In the genomic region with DNA sequence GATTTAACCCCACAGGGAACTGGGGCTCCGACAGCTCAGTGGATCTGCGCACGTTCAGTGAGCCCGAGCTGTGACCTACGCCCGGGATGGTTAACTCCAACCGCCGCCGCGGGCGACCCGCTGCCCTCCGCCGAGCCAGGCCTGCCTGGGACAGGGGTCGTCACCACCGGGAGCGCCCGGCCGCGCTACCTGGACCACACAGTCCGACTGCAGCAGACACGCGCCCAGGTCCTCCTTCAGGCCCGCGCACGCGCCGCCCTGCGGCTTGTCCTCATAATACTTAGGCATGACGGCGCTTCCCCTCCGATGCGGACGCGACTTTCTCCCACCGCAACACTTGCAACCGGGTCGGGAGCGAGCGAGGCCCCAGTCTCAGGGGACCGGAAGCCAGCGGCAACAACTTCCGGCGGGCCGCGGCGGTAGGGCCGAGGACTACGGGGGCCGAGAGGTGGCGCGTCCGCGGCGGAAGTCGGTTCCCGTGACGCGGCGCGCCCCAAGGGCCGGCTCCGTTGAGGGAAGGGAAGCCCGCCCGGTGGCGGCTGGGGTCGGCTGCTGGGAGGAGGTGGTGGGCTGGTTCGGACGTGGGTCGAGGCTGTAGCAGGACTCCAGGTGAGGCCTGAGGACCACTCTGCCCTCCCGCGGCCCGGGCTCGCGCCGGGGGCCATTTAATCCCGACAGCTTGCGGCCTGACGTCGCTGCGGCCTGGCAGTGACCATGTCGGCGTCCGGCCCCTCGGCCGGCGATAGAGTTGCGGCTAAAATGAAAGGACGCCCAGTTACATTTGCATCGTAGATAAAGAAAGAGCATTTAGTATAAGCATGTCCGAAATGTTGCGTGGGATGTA, we compare ENCODE assay signal across 8 cellular contexts. TPM values are rescaled to one million over a fixed set of nuclear protein-coding genes. Genes with fewer than 3 reads are reported as not detected.
DNase-seq lines count a peak whose midpoint lies in the region; ATAC-seq, FAIRE-seq and TF ChIP-seq lines count a peak whose summit lies in the region.

A gene with protein sequence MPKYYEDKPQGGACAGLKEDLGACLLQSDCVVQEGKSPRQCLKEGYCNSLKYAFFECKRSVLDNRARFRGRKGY (minus strand): TSS at position 395 of the 844 bp plus-strand sequence. CDS start 107 bp downstream, at position 288.
A gene with protein sequence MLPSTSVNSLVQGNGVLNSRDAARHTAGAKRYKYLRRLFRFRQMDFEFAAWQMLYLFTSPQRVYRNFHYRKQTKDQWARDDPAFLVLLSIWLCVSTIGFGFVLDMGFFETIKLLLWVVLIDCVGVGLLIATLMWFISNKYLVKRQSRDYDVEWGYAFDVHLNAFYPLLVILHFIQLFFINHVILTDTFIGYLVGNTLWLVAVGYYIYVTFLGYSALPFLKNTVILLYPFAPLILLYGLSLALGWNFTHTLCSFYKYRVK (plus strand): TSS at position 472 of the 844 bp plus-strand sequence. CDS start 1,171 bp downstream, outside the sequence.

- peak within 1 kb of the TSS; percentile 77 to 98 for H3K4me3 ChIP-seq in ascending aorta
- H3K4me3 ChIP-seq in rectal smooth muscle tissue (ENCODE audit: low read length): peak within 1 kb of the TSS; percentile 76
- peak within 1 kb of the TSS; percentile 64 to 78 for H3K4me3 ChIP-seq in vagina

- H3K27ac Mint-ChIP-seq in T-helper 2 cell treated with Interferon-gamma antibody and Interleukin-4, amounts not matched to agents 5 μg/mL and 100 μg/mL, for 36 hours: peak within 1 kb of the TSS; percentile 95

- H3K9me3 ChIP-seq in ascending aorta (no peaks in the 10 kb centered on the region), vagina (no peaks in the 10 kb centered on the region)

- TF ChIP-seq CTCF in ascending aorta (IDR thresholded peaks at IDR 0.05) (peak in 1 of 3 experiments; percentile 10), vagina (IDR thresholded peaks at IDR 0.05) (no peak)

- peak within 1 kb of the TSS; percentile 90 for H3K4me3 Mint-ChIP-seq in T-helper 2 cell treated with Interferon-gamma antibody and Interleukin-4, amounts not matched to agents 5 μg/mL and 100 μg/mL, for 36 hours

- H3K9ac ChIP-seq in rectal smooth muscle tissue (ENCODE audit: low read length): peak within 1 kb of the TSS; percentile 94

- peaks cover 20% of the 10 kb centered on the region for H3K36me3 Mint-ChIP-seq in T-helper 2 cell treated with Interferon-gamma antibody and Interleukin-4, amounts not matched to agents 5 μg/mL and 100 μg/mL, for 36 hours (ENCODE audit: low read depth)

- DNase-seq in GM18507 (ENCODE audit: extremely low spot score, insufficient read length, low read depth): peak; percentile 96
- DNase-seq in NCI-H2029 (lab: John Stamatoyannopoulos, UW): peak; percentile 67
- DNase-seq in T-helper 2 cell treated with Interferon-gamma antibody and Interleukin-4, amounts not matched to agents 5 μg/mL and 100 μg/mL, for 36 hours (ENCODE audit: low spot score): peak; percentile 93
- DNase-seq in ascending aorta (ENCODE audit: low spot score in 2 of 2): peak; percentile 58 to 93
- peak; percentile 91 for DNase-seq in hepatic stellate cell (ENCODE audit: low spot score)
- no peak for DNase-seq in vagina (ENCODE audit: extremely low spot score in 2 of 2)

- peaks cover 14 to 27% of the 10 kb centered on the region in 2 donors for H3K36me3 ChIP-seq in ascending aorta
- H3K36me3 ChIP-seq in rectal smooth muscle tissue (ENCODE audit: control insufficient read depth, insufficient read depth, low read length): peaks cover 4% of the 10 kb centered on the region
- H3K36me3 ChIP-seq in vagina: peaks cover 0 to 26% of the 10 kb centered on the region in 2 donors

- FAIRE-seq in GM18507 (lab: Jason Lieb, UNC): peak; percentile 81

- intact Hi-C loops in ascending aorta (cut with DNase I): loop anchor here (1.0 to 10.0 kb wide), 4 partner anchors 46 to 729 kb away; a partner anchor contains a TSS
- intact Hi-C loops in vagina (cut with DNase I): loop anchor here (10.0 kb wide), 1 partner anchor 194 kb away; no protein-coding TSS in a partner anchor

- peak within 1 kb of the TSS; percentile 96 for H3K27ac ChIP-seq in ascending aorta
- peak within 1 kb of the TSS; percentile 97 for H3K27ac ChIP-seq in rectal smooth muscle tissue (ENCODE audit: low read depth, low read length)
- peak within 1 kb of the TSS; percentile 89 for H3K27ac ChIP-seq in vagina

- H3K27me3 ChIP-seq in ascending aorta: no peaks in the 10 kb centered on the region
- H3K27me3 ChIP-seq in rectal smooth muscle tissue (ENCODE audit: control insufficient read depth, insufficient read depth, low read length): no peaks in the 10 kb centered on the region
- no peaks in the 10 kb centered on the region for H3K27me3 ChIP-seq in vagina

- H3K27me3 Mint-ChIP-seq in T-helper 2 cell treated with Interferon-gamma antibody and Interleukin-4, amounts not matched to agents 5 μg/mL and 100 μg/mL, for 36 hours (ENCODE audit: low read depth): no peaks in the 10 kb centered on the region

- peaks cover 44% of the 10 kb centered on the region for H3K4me1 Mint-ChIP-seq in T-helper 2 cell treated with Interferon-gamma antibody and Interleukin-4, amounts not matched to agents 5 μg/mL and 100 μg/mL, for 36 hours (ENCODE audit: low read depth)

- H3K4me1 ChIP-seq in ascending aorta (peaks cover 25 to 34% of the 10 kb centered on the region in 2 donors), rectal smooth muscle tissue (ENCODE audit: control insufficient read depth, insufficient read depth, low read length) (peaks cover 35% of the 10 kb centered on the region), vagina (peaks cover 67% of the 10 kb centered on the region)

- peak in 1 of 2 donors; percentile 61 for TF ChIP-seq POLR2A in vagina (IDR thresholded peaks at IDR 0.05)

- no peaks in the 10 kb centered on the region for H3K9me3 Mint-ChIP-seq in T-helper 2 cell treated with Interferon-gamma antibody and Interleukin-4, amounts not matched to agents 5 μg/mL and 100 μg/mL, for 36 hours

- ATAC-seq in HG02973 (IDR thresholded peaks at IDR 0.05; ENCODE audit: unreplicated experiment): peak; percentile 83

RNA-seq across cellular contexts. Expression of the first gene that starts in this region (rescaled TPM):
- 86.3 TPM for total RNA-seq in ascending aorta
- total RNA-seq in vagina: 24.1 TPM

RNA-seq across cellular contexts. Expression of the second gene that starts in this region (rescaled TPM):
- 34.4 TPM for total RNA-seq in ascending aorta
- 25.8 TPM for total RNA-seq in vagina

Comparison
In these comparisons a context has a peak if more than half of its experiments do, and no peak if none do; other contexts are left out.
1. DNase-seq: peak in GM18507 (single experiment), NCI-H2029 (single experiment), T-helper 2 cell treated with Interferon-gamma antibody and Interleukin-4, amounts not matched to agents 5 μg/mL and 100 μg/mL, for 36 hours (single experiment), ascending aorta (2 of 2) and hepatic stellate cell (single experiment); none in vagina (0 of 2).
2. Peak in every context shown above with its lines, with median percentiles within 50 percentile points of each other: H3K27ac ChIP-seq and H3K4me3 ChIP-seq.